8 cellular contexts compared by ENCODE assay signal in genomic region chr4:87391783-87392054, GRCh38. TPM values are rescaled to one million over a fixed set of nuclear protein-coding genes. Genes with fewer than 3 reads are reported as not detected.
DNase-seq lines count a peak whose midpoint lies in the region; ATAC-seq and TF ChIP-seq lines count a peak whose summit lies in the region.

No MANE protein-coding gene starts in this region.

- no peak for DNase-seq in activated naive CD4-positive, alpha-beta T cell treated with anti-CD3 and anti-CD28 coated beads for 36 hours
- no peak for DNase-seq in activated naive CD4-positive, alpha-beta T cell (lab: John Stamatoyannopoulos, UW)
- DNase-seq in body of pancreas = no peak
- no peak for DNase-seq in lower leg skin (ENCODE audit: low spot score in 2 of 2)
- DNase-seq in tibial nerve (ENCODE audit: low spot score in 2 of 2) = no peak
- no peak for DNase-seq in sciatic nerve (ENCODE audit: low spot score)

- ATAC-seq in body of pancreas (no peak), GM21515 (IDR thresholded peaks at IDR 0.05; ENCODE audit: unreplicated experiment) (no peak), sciatic nerve (no peak), GM18907 (IDR thresholded peaks at IDR 0.05; ENCODE audit: unreplicated experiment) (no peak)

- intact Hi-C loops in activated naive CD4-positive, alpha-beta T cell treated with anti-CD3 and anti-CD28 coated beads for 36 hours (cut with micrococcal nuclease) = loop anchor here (1.0 kb wide), 1 partner anchor 31 kb away; the partner anchor contains the start of gene NUDT9
- intact Hi-C loops in body of pancreas (cut with DNase I) = no loop called here
- intact Hi-C loops in lower leg skin (cut with DNase I; ENCODE audit: low total_unique reads) = no loop called here
- intact Hi-C loops in sciatic nerve (cut with DNase I) = no loop called here

- H3K27me3 Mint-ChIP-seq in activated naive CD4-positive, alpha-beta T cell treated with anti-CD3 and anti-CD28 coated beads for 36 hours (ENCODE audit: low read depth) = no peaks in the 10 kb centered on the region

- H3K36me3 ChIP-seq in body of pancreas (replicated peaks in 1 of 2; ENCODE audit: insufficient read depth in 1 of 2, low read depth in 2 of 2) = no peaks in the 10 kb centered on the region
- peaks cover 0 to 16% (median 0%) of the 10 kb centered on the region in 3 donors for H3K36me3 ChIP-seq in tibial nerve

- TF ChIP-seq EP300 in tibial nerve (IDR thresholded peaks at IDR 0.05) = no peak

- WGBS in body of pancreas, 2 donors = 9 to 12% methylated on average over 6 of the region's 6 CpGs
- WGBS in lower leg skin, 2 donors = 14 to 19% methylated on average over 6 of the region's 6 CpGs
- 14 to 16% methylated on average over 6 of the region's 6 CpGs for WGBS in tibial nerve, 2 donors

- peaks cover 31% of the 10 kb centered on the region for H3K4me1 Mint-ChIP-seq in activated naive CD4-positive, alpha-beta T cell treated with anti-CD3 and anti-CD28 coated beads for 36 hours (ENCODE audit: low read depth)

- no peaks in the 10 kb centered on the region for H3K36me3 Mint-ChIP-seq in activated naive CD4-positive, alpha-beta T cell treated with anti-CD3 and anti-CD28 coated beads for 36 hours (ENCODE audit: low read depth)

- peak overlapping the region in 3 of 4 donors; percentile 80 to 89 (median 84) for H3K27ac ChIP-seq in body of pancreas
- H3K27ac ChIP-seq in tibial nerve = peak overlapping the region; percentile 88 to 95 (median 92)

- TF ChIP-seq CTCF in body of pancreas (IDR thresholded peaks at IDR 0.05) (no peak), lower leg skin (IDR thresholded peaks at IDR 0.05) (no peak), tibial nerve (IDR thresholded peaks at IDR 0.05) (no peak)

- H3K9me3 Mint-ChIP-seq in activated naive CD4-positive, alpha-beta T cell treated with anti-CD3 and anti-CD28 coated beads for 36 hours = no peaks in the 10 kb centered on the region

- H3K27ac Mint-ChIP-seq in activated naive CD4-positive, alpha-beta T cell treated with anti-CD3 and anti-CD28 coated beads for 36 hours = no peak overlapping the region

- no peak for TF ChIP-seq POLR2A in body of pancreas (IDR thresholded peaks at IDR 0.05)
- no peak for TF ChIP-seq POLR2A in lower leg skin (IDR thresholded peaks at IDR 0.05)
- TF ChIP-seq POLR2A in tibial nerve (IDR thresholded peaks at IDR 0.05) = no peak

- H3K4me1 ChIP-seq in body of pancreas (peaks cover 36% of the 10 kb centered on the region), tibial nerve (peaks cover 0 to 29% (median 6%) of the 10 kb centered on the region in 4 donors)

- H3K9me3 ChIP-seq in body of pancreas = no peaks in the 10 kb centered on the region
- peaks cover 0 to 9% (median 0%) of the 10 kb centered on the region in 4 donors for H3K9me3 ChIP-seq in tibial nerve

- CTCF ChIA-PET in activated naive CD4-positive, alpha-beta T cell treated with anti-CD3 and anti-CD28 coated beads for 36 hours (lab: Charles Lee) = interaction anchor here (0.6 to 2.1 kb wide), 7 partner anchors 9 to 38 kb away, joined by 4 to 20 read pairs (median 5); no protein-coding TSS in a partner anchor

- H3K4me3 ChIP-seq in body of pancreas = peak overlapping the region in 1 of 2 donors; percentile 72
- peak overlapping the region; percentile 50 for H3K4me3 ChIP-seq in lower leg skin (ENCODE audit: low read depth, poor library complexity, severe bottlenecking)
- H3K4me3 ChIP-seq in tibial nerve = peak overlapping the region; percentile 51 to 69 (median 58)

- peak overlapping the region; percentile 78 for H3K4me3 Mint-ChIP-seq in activated naive CD4-positive, alpha-beta T cell treated with anti-CD3 and anti-CD28 coated beads for 36 hours

- no peaks in the 10 kb centered on the region for H3K27me3 ChIP-seq in body of pancreas
- H3K27me3 ChIP-seq in tibial nerve = no peaks in the 10 kb centered on the region

RNA-seq across cellular contexts. Expression of gene HSD17B11, which starts 0.7 kb away (rescaled TPM):
- 10 to 100 TPM; 14.2 to 15.9 TPM for total RNA-seq in activated naive CD4-positive, alpha-beta T cell treated with anti-CD3 and anti-CD28 coated beads for 36 hours
- total RNA-seq in body of pancreas (100 to 1,000 TPM in 1 of 2 donors, 10 to 100 TPM in 1; 21.4 to 105 TPM), lower leg skin (10 to 100 TPM; 15.3 to 33.6 (median 23.2) TPM), tibial nerve (10 to 100 TPM; 62.4 to 75.1 (median 67.8) TPM), sciatic nerve (66.1 TPM)

RNA-seq across cellular contexts. Expression of gene NUDT9, which starts 30.7 kb away (rescaled TPM):
- 10 to 100 TPM; 12.1 to 13.4 TPM for total RNA-seq in activated naive CD4-positive, alpha-beta T cell treated with anti-CD3 and anti-CD28 coated beads for 36 hours
- total RNA-seq in body of pancreas = 10 to 100 TPM; 22.7 to 32.2 TPM
- 10 to 100 TPM; 12.5 to 30.9 (median 21.7) TPM for total RNA-seq in lower leg skin
- total RNA-seq in tibial nerve = 10 to 100 TPM; 15.0 to 33.3 (median 24.5) TPM
- 29.4 TPM for total RNA-seq in sciatic nerve
